Comparison of ENCODE assay signal across 9 cellular contexts in the genomic region with DNA sequence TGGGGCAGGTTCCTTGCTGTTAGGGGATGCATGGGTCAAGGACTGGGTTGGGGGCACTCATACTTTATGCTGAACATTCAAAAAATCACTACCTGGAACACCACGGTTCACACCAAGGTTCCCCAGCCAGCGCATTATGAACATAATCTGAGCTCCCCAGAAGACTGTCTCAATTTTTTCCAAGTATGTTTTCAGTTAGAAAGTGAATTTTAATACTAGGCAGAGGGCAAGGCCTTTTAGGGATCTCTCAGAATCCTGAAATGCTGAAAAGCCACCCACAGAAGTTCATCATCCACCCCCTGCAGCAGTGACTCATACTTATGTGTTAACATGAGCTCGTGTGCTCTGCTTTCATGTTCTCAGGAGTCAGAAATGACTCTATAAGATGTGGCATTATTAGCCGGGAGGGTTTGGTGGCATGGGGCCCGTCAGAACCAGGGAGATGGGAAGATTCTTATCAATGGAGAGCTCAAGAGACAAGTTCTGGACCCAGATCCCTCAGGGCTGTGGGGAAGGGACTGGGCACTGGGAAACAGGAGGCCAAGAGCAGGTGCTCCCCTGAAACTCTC.
DNase-seq lines count a peak whose midpoint lies in the region; ATAC-seq and TF ChIP-seq lines count a peak whose summit lies in the region.
"Had no signal": no experiment of that assay in that cellular context is flagged by ENCODE, and none has a peak within 500 bp of the region (broad histone marks: within the 10 kb centered on the region; RNA-seq: fewer than 3 reads in every experiment).

No MANE protein-coding gene starts in this region.

- TF ChIP-seq CTCF in GM10248 (IDR thresholded peaks at IDR 0.05; ENCODE audit: control extremely low read depth, extremely low read depth, low read depth, missing control alignments): no peak

- ATAC-seq in HG03159 (IDR thresholded peaks at IDR 0.05; ENCODE audit: unreplicated experiment): no peak

- CTCF ChIA-PET in GM10248 (lab: Yijun Ruan, JAX): no interaction called here

- DNase-seq in Daoy (ENCODE audit: low read depth) (peak; percentile 85), NCI-H226 (peak; percentile 49), putamen (ENCODE audit: low spot score) (peak; percentile 80), NCI-H1436 treated with DMSO at 0.1 percent for 48 hours (lab: John Stamatoyannopoulos, UW) (no peak), GM10248 (ENCODE audit: extremely low spot score) (no peak), DMS153 (lab: John Stamatoyannopoulos, UW) (no peak)
- DNase-seq in activated naive CD8-positive, alpha-beta T cell treated with anti-CD3 and anti-CD28 coated beads, Interleukin-2, amount 50 U/mL, for 16 hours (ENCODE audit: low read depth, low spot score): peak; percentile 14
- DNase-seq: Peyer's patch had no signal

- POLR2A ChIA-PET in GM10248 (lab: Yijun Ruan, JAX): no interaction called here

Comparison
In these comparisons a context has a peak if more than half of its experiments do, and no peak if none do; other contexts are left out.
1. DNase-seq: peak in Daoy (single experiment), NCI-H226 (single experiment), activated naive CD8-positive, alpha-beta T cell treated with anti-CD3 and anti-CD28 coated beads, Interleukin-2, amount 50 U/mL, for 16 hours (single experiment) and putamen (single experiment); none in NCI-H1436 treated with DMSO at 0.1 percent for 48 hours (single experiment), GM10248 (single experiment) and DMS153 (single experiment).